18 cellular contexts compared by ENCODE assay signal in genomic region chr16:10078541-10078949, GRCh38.
DNase-seq lines count a peak whose midpoint lies in the region; ATAC-seq and TF ChIP-seq lines count a peak whose summit lies in the region.
"Had no signal": no experiment of that assay in that cellular context is flagged by ENCODE, and none has a peak within 500 bp of the region (broad histone marks: within the 10 kb centered on the region; RNA-seq: fewer than 3 reads in every experiment).

No MANE protein-coding gene starts in this region.

- no peak overlapping the region for H3K4me3 ChIP-seq in NT2/D1 (ENCODE audit: insufficient read length, low read depth)
- H3K4me3 ChIP-seq in neural cell (ENCODE audit: low read length), result no peak overlapping the region
- no peak overlapping the region for H3K4me3 ChIP-seq in A673 (ENCODE audit: low read depth, low read length, poor library complexity, severe bottlenecking)
- H3K4me3 ChIP-seq: lung, right atrium auricular region, tibial artery had no signal

- CTCF ChIA-PET in A673 (lab: Charles Lee), result no interaction called here

- TF ChIP-seq POLR2A in erythroblast (IDR thresholded peaks at IDR 0.05; ENCODE audit: low read length), result no peak

- peak; percentile 56 for TF ChIP-seq EP300 in neural cell (conservative IDR thresholded peaks at IDR 0.05; ENCODE audit: poor library complexity, severe bottlenecking)

- TF ChIP-seq RAD21 in neural cell (conservative IDR thresholded peaks at IDR 0.05), result peak; percentile 57

- intact Hi-C loops in A673 (cut with micrococcal nuclease; ENCODE audit: unreplicated experiment), result no loop called here

- TF ChIP-seq CTCF in neural cell (IDR thresholded peaks at IDR 0.05; ENCODE audit: poor library complexity, severe bottlenecking) (peak; percentile 64), A673 (conservative IDR thresholded peaks at IDR 0.05; ENCODE audit: low read depth, low read length) (no peak)

- POLR2A ChIA-PET in A673 (lab: Charles Lee; ENCODE audit: low non-redundant PET), result no interaction called here

- H3K9ac ChIP-seq in NT2/D1 (ENCODE audit: insufficient read length, low read depth), result no peak overlapping the region
- H3K9ac ChIP-seq in neural cell (ENCODE audit: low read length), result peak overlapping the region; percentile 30

- no TSS peak for BruUV-seq in A673 (replicated peaks; lab: Mats Ljungman, UMichigan)

- H3K79me2 ChIP-seq in neural cell (replicated peaks; ENCODE audit: insufficient read depth, low read length), result no peaks in the 10 kb centered on the region

- DNase-seq in Daoy (ENCODE audit: low read depth) (peak; percentile 85), NT2/D1 (ENCODE audit: low read depth, low spot score) (peak; percentile 63), ecto neural progenitor cell (ENCODE audit: low spot score) (peak; percentile 54), A673 (ENCODE audit: low spot score) (no peak), erythroblast (lab: John Stamatoyannopoulos, UW) (no peak), NCI-H69 (lab: John Stamatoyannopoulos, UW) (no peak)
- DNase-seq: activated CD4-positive, alpha-beta T cell treated with anti-CD3 and anti-CD28 coated beads, Interleukin-2, amount 50 U/mL, for 48 hours; activated T-cell treated with anti-CD3 and anti-CD28 coated beads, Interleukin-2, amount 50 U/mL, for 72 hours; amniotic stem cell; COR-L47; natural killer cell; NCI-H2171 treated with DMSO at 0.1 percent for 48 hours; stimulated activated CD4-positive, alpha-beta T cell treated with anti-CD3 and anti-CD28 coated beads, Interleukin-1b, Interleukin-23, amount 100 ng/mL, for 48 hours; tibial artery had no signal

- H3K9me3 ChIP-seq in NT2/D1 (ENCODE audit: insufficient read depth, low read length), result no peaks in the 10 kb centered on the region
- H3K9me3 ChIP-seq in neural cell (ENCODE audit: low read length), result no peaks in the 10 kb centered on the region
- no peaks in the 10 kb centered on the region for H3K9me3 ChIP-seq in A673 (ENCODE audit: low read depth, low read length, poor library complexity, severe bottlenecking)
- H3K9me3 ChIP-seq: right atrium auricular region, tibial artery had no signal

- H3K36me3 ChIP-seq in NT2/D1 (ENCODE audit: insufficient read depth, insufficient read length, low read length) (no peaks in the 10 kb centered on the region), neural cell (ENCODE audit: insufficient read depth, low read length) (no peaks in the 10 kb centered on the region), A673 (ENCODE audit: insufficient read depth, low read length, poor library complexity, severe bottlenecking) (no peaks in the 10 kb centered on the region)
- H3K36me3 ChIP-seq: right atrium auricular region, tibial artery had no signal

- no peaks in the 10 kb centered on the region for H4K20me1 ChIP-seq in neural cell (ENCODE audit: insufficient read depth)

- no peaks in the 10 kb centered on the region for H3K9me2 ChIP-seq in neural cell (ENCODE audit: insufficient read depth, low read length)

- no peak overlapping the region for H3K4me2 ChIP-seq in neural cell (ENCODE audit: low read length)

- no peak overlapping the region for H2AFZ ChIP-seq in neural cell (ENCODE audit: low read depth, low read length)

- H3K27ac ChIP-seq in neural cell (ENCODE audit: low read length) (no peak overlapping the region), A673 (ENCODE audit: low read depth, low read length, poor library complexity, severe bottlenecking) (no peak overlapping the region)
- H3K27ac ChIP-seq: right atrium auricular region, tibial artery had no signal

- H3F3A ChIP-seq in neural cell (ENCODE audit: insufficient read depth, low read length, poor library complexity, severe bottlenecking), result no peaks in the 10 kb centered on the region

- H3K27me3 ChIP-seq in NT2/D1 (ENCODE audit: insufficient read depth, insufficient read length) (no peaks in the 10 kb centered on the region), neural cell (ENCODE audit: insufficient read depth, low read depth, low read length) (no peaks in the 10 kb centered on the region), A673 (replicated peaks; ENCODE audit: insufficient read depth, low read depth, low read length, poor library complexity) (no peaks in the 10 kb centered on the region)
- H3K27me3 ChIP-seq: right atrium auricular region, tibial artery had no signal

- H3K4me1 ChIP-seq in NT2/D1 (ENCODE audit: insufficient read depth, insufficient read length) (peaks cover 13% of the 10 kb centered on the region), A673 (ENCODE audit: insufficient read depth, low read length, poor library complexity, severe bottlenecking) (no peaks in the 10 kb centered on the region)

- no peak for ATAC-seq in HG03342 (IDR thresholded peaks at IDR 0.05; ENCODE audit: unreplicated experiment)
- ATAC-seq: activated T-cell treated with anti-CD3 and anti-CD28 coated beads, Interleukin-2, amount 50 U/mL, for 72 hours; natural killer cell had no signal

TF ChIP-seq in neural cell, 6 proteins besides CTCF, POLR2A, EP300 and RAD21:
- TF ChIP-seq SMC3 (conservative IDR thresholded peaks at IDR 0.05; ENCODE audit: poor library complexity), result peak; percentile 36
- peak; percentile 66 for TF ChIP-seq POLR2AphosphoS5 (IDR thresholded peaks at IDR 0.05)
- TF ChIP-seq EZH2 (IDR thresholded peaks at IDR 0.05; ENCODE audit: borderline replicate concordance, insufficient read depth, low read length, poor library complexity, severe bottlenecking), result no peak
- no peak for TF ChIP-seq MXI1 (conservative IDR thresholded peaks at IDR 0.05; ENCODE audit: poor library complexity, severe bottlenecking)
- TF ChIP-seq REST (IDR thresholded peaks at IDR 0.05; ENCODE audit: borderline replicate concordance), result no peak
TF ChIP-seq in neural cell: peak in this region for 2.

Comparison
In these comparisons a context has a peak if more than half of its experiments do, and no peak if none do; other contexts are left out.
1. DNase-seq: peak in Daoy (single experiment), NT2/D1 (single experiment) and ecto neural progenitor cell (single experiment); none in A673 (single experiment), erythroblast (0 of 2) and NCI-H69 (single experiment).